8 cellular contexts compared by ENCODE assay signal in the genomic region with DNA sequence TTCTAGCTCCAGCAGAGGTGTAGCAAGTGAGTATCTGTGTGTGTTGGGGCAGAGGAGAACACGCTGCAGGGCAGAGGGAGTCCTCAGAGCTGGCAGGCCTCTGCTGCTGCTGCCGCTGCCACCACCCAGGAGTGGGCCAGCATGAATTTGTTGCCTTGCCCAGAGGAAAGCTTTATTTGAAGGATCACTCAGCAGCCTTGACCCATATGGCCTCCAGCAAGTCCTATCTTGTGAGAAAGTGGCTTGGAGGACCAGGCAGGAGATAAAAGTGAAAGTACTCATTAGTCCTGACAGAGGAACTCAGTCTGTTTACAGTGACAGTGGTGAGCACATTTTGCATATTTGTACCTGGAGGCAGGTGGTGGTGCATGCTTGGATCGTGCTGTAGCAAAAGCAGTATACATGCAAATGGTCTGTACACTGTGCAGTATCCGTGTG. TPM values are rescaled to one million over a fixed set of nuclear protein-coding genes. Genes with fewer than 3 reads are reported as not detected.
A peak's percentile ranks its signal among the peaks of the same experiment; 100 is the strongest.
DNase-seq lines count a peak whose midpoint lies in the region; ATAC-seq and TF ChIP-seq lines count a peak whose summit lies in the region.

No MANE protein-coding gene starts in this region.

- no peaks in the 10 kb centered on the region for H3K9me3 ChIP-seq in CD4-positive, alpha-beta T cell (ENCODE audit: control insufficient read depth, low read length)
- H3K9me3 ChIP-seq in SK-N-SH = no peaks in the 10 kb centered on the region

- H3K4me3 ChIP-seq in SK-N-SH (ENCODE audit: low read depth in 2 of 2, low read length in 1 of 2) = no peak overlapping the region

- peak overlapping the region; percentile 95 for H3K4me3 Mint-ChIP-seq in CD4-positive, alpha-beta T cell
- peak overlapping the region; percentile 88 for H3K4me3 Mint-ChIP-seq in activated naive CD8-positive, alpha-beta T cell treated with anti-CD3 and anti-CD28 coated beads for 36 hours

- H3K4me1 ChIP-seq in SK-N-SH (ENCODE audit: control insufficient read depth in 1 of 2, insufficient read depth in 2 of 2, low read depth in 1 of 2, low read length in 1 of 2) = peaks cover 0 to 47% of the 10 kb centered on the region in 2 experiments; a peak in 3 of 4 replicates

- TF ChIP-seq CTCF in CD4-positive, alpha-beta T cell (IDR thresholded peaks at IDR 0.05) = no peak
- TF ChIP-seq CTCF in SK-N-SH (IDR thresholded peaks at IDR 0.05) = no peak

- TF ChIP-seq EP300 in SK-N-SH (IDR thresholded peaks at IDR 0.05; ENCODE audit: borderline replicate concordance in 1 of 2, low read depth in 1 of 2, low read length in 1 of 2) = no peak

- H2AFZ ChIP-seq in SK-N-SH (ENCODE audit: low read depth) = no peak overlapping the region

- no peaks in the 10 kb centered on the region for H3K9me2 ChIP-seq in SK-N-SH

- no peaks in the 10 kb centered on the region for H3K27me3 ChIP-seq in CD4-positive, alpha-beta T cell (ENCODE audit: control insufficient read depth, insufficient read depth, low read length)
- no peaks in the 10 kb centered on the region for H3K27me3 ChIP-seq in SK-N-SH (ENCODE audit: insufficient read depth)

- peak; percentile 37 for ATAC-seq in CD4-positive, alpha-beta T cell (ENCODE audit: poor library complexity)
- ATAC-seq in GM19035 (IDR thresholded peaks at IDR 0.05; ENCODE audit: unreplicated experiment) (peak; percentile 43), HG03108 (IDR thresholded peaks at IDR 0.05; ENCODE audit: unreplicated experiment) (peak; percentile 42)

- no peaks in the 10 kb centered on the region for H4K20me1 ChIP-seq in SK-N-SH (ENCODE audit: insufficient read depth)

- H3K79me2 ChIP-seq in SK-N-SH (ENCODE audit: insufficient read depth) = peaks cover 10% of the 10 kb centered on the region; the same call in 1 of the 2 replicates

- H3K27ac ChIP-seq in CD4-positive, alpha-beta T cell (ENCODE audit: low read depth, low read length) = peak overlapping the region; percentile 68
- H3K27ac ChIP-seq in SK-N-SH (ENCODE audit: low read depth in 2 of 2, low read length in 1 of 2) = no peak overlapping the region

- no peak for DNase-seq in CD4-positive, alpha-beta T cell
- no peak for DNase-seq in activated naive CD8-positive, alpha-beta T cell treated with anti-CD3 and anti-CD28 coated beads for 36 hours
- DNase-seq in SK-N-SH (no peak), NCI-H2081 treated with DMSO at 0.1 percent for 48 hours (lab: John Stamatoyannopoulos, UW) (no peak), hippocampal formation (lab: John Stamatoyannopoulos, UW) (no peak), UCSD-AML1 (lab: John Stamatoyannopoulos, UW; ENCODE audit: unreplicated experiment) (no peak)

- no peak overlapping the region for H3K4me2 ChIP-seq in SK-N-SH

- H3K36me3 ChIP-seq in SK-N-SH (replicated peaks in 1 of 2; ENCODE audit: control insufficient read depth in 1 of 2, insufficient read depth in 2 of 2, low read length in 1 of 2) = no peaks in the 10 kb centered on the region

- CTCF ChIA-PET in CD4-positive, alpha-beta T cell (lab: Charles Lee) = interaction anchor here (1.4 kb wide), 1 partner anchor 147 kb away, joined by 4 read pairs; no protein-coding TSS in a partner anchor
- CTCF ChIA-PET in SK-N-SH (lab: Yijun Ruan, JAX) = interaction anchor here (1.9 to 2.6 kb wide), 2 partner anchors 140 to 184 kb away, joined by 8 to 20 read pairs; no protein-coding TSS in a partner anchor

- H3K9ac ChIP-seq in SK-N-SH = no peak overlapping the region

- no peak for TF ChIP-seq RAD21 in SK-N-SH (IDR thresholded peaks at IDR 0.05; ENCODE audit: low read length)

- H3K27ac Mint-ChIP-seq in CD4-positive, alpha-beta T cell = peak overlapping the region; percentile 83
- H3K27ac Mint-ChIP-seq in activated naive CD8-positive, alpha-beta T cell treated with anti-CD3 and anti-CD28 coated beads for 36 hours = peak overlapping the region; percentile 85

- peaks cover 18% of the 10 kb centered on the region for H3K36me3 Mint-ChIP-seq in CD4-positive, alpha-beta T cell (ENCODE audit: low read depth)
- peaks cover 15% of the 10 kb centered on the region for H3K36me3 Mint-ChIP-seq in activated naive CD8-positive, alpha-beta T cell treated with anti-CD3 and anti-CD28 coated beads for 36 hours

- H3F3A ChIP-seq in SK-N-SH (replicated peaks; ENCODE audit: insufficient read depth) = peaks cover 3% of the 10 kb centered on the region

- WGBS in SK-N-SH (ENCODE audit: low lambda C conversion rate) = 83% methylated on average over 2 of the region's 4 CpGs

- peaks cover 88% of the 10 kb centered on the region for H3K4me1 Mint-ChIP-seq in CD4-positive, alpha-beta T cell (ENCODE audit: low read depth)
- H3K4me1 Mint-ChIP-seq in activated naive CD8-positive, alpha-beta T cell treated with anti-CD3 and anti-CD28 coated beads for 36 hours = peaks cover 71% of the 10 kb centered on the region

- H3K27me3 Mint-ChIP-seq in CD4-positive, alpha-beta T cell = no peaks in the 10 kb centered on the region
- H3K27me3 Mint-ChIP-seq in activated naive CD8-positive, alpha-beta T cell treated with anti-CD3 and anti-CD28 coated beads for 36 hours = no peaks in the 10 kb centered on the region

- H3K9me3 Mint-ChIP-seq in CD4-positive, alpha-beta T cell = no peaks in the 10 kb centered on the region
- H3K9me3 Mint-ChIP-seq in activated naive CD8-positive, alpha-beta T cell treated with anti-CD3 and anti-CD28 coated beads for 36 hours = no peaks in the 10 kb centered on the region

- intact Hi-C loops in CD4-positive, alpha-beta T cell (cut with DNase I, micrococcal nuclease) = loop anchor here (5.0 to 10.0 kb wide), 4 partner anchors 45 to 253 kb away; a partner anchor contains a TSS

- POLR2A ChIA-PET in CD4-positive, alpha-beta T cell (lab: Charles Lee) = interaction anchor here (1.9 to 4.9 kb wide), 3 partner anchors 8 to 53 kb away, joined by 15 to 44 read pairs (median 26); no protein-coding TSS in a partner anchor
- POLR2A ChIA-PET in SK-N-SH (lab: Yijun Ruan, JAX) = no interaction called here

TF ChIP-seq in SK-N-SH, 30 proteins besides CTCF, POLR2A, EP300 and RAD21 (continues in another document):
- TF ChIP-seq, protein P1, sequence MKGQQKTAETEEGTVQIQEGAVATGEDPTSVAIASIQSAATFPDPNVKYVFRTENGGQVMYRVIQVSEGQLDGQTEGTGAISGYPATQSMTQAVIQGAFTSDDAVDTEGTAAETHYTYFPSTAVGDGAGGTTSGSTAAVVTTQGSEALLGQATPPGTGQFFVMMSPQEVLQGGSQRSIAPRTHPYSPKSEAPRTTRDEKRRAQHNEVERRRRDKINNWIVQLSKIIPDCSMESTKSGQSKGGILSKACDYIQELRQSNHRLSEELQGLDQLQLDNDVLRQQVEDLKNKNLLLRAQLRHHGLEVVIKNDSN (IDR thresholded peaks at IDR 0.05; ENCODE audit: borderline replicate concordance, low read depth) = no peak
- TF ChIP-seq EZH2phosphoT487 (IDR thresholded peaks at IDR 0.05; ENCODE audit: borderline replicate concordance, low read depth) (no peak), RCOR1 (IDR thresholded peaks at IDR 0.05; ENCODE audit: low read length) (no peak), POLR2AphosphoS5 (IDR thresholded peaks at IDR 0.05; ENCODE audit: low read depth, low read length) (no peak), NRF1 (IDR thresholded peaks at IDR 0.05; ENCODE audit: low read depth, low read length) (no peak), GATA2 (CRISPR knock-in tag; IDR thresholded peaks at IDR 0.05) (no peak), GABPA (IDR thresholded peaks at IDR 0.05; ENCODE audit: low read depth) (no peak), TEAD4 (IDR thresholded peaks at IDR 0.05; ENCODE audit: borderline replicate concordance, insufficient read depth) (no peak), TAF1 (IDR thresholded peaks at IDR 0.05; ENCODE audit: borderline replicate concordance, low read depth, low read length) (no peak), TCF12 (IDR thresholded peaks at IDR 0.05) (no peak), NFIC (IDR thresholded peaks at IDR 0.05; ENCODE audit: borderline replicate concordance) (no peak), ELF1 (IDR thresholded peaks at IDR 0.05) (no peak)
- TF ChIP-seq, protein P2, sequence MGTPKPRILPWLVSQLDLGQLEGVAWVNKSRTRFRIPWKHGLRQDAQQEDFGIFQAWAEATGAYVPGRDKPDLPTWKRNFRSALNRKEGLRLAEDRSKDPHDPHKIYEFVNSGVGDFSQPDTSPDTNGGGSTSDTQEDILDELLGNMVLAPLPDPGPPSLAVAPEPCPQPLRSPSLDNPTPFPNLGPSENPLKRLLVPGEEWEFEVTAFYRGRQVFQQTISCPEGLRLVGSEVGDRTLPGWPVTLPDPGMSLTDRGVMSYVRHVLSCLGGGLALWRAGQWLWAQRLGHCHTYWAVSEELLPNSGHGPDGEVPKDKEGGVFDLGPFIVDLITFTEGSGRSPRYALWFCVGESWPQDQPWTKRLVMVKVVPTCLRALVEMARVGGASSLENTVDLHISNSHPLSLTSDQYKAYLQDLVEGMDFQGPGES (IDR thresholded peaks at IDR 0.05; ENCODE audit: low read depth, low read length) = no peak
- TF ChIP-seq, protein P3, sequence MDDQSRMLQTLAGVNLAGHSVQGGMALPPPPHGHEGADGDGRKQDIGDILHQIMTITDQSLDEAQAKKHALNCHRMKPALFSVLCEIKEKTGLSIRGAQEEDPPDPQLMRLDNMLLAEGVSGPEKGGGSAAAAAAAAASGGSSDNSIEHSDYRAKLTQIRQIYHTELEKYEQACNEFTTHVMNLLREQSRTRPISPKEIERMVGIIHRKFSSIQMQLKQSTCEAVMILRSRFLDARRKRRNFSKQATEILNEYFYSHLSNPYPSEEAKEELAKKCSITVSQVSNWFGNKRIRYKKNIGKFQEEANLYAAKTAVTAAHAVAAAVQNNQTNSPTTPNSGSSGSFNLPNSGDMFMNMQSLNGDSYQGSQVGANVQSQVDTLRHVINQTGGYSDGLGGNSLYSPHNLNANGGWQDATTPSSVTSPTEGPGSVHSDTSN (IDR thresholded peaks at IDR 0.05) = no peak

RNA-seq across cellular contexts. Expression of a gene that starts 3.1 kb away (rescaled TPM):
- total RNA-seq in CD4-positive, alpha-beta T cell = 10 to 100 TPM; 21.9 to 23.2 TPM
- 10 to 100 TPM; 23.7 to 24.4 TPM for total RNA-seq in activated naive CD8-positive, alpha-beta T cell treated with anti-CD3 and anti-CD28 coated beads for 36 hours
- 7.6 and 10.5 TPM in 2 replicates for polyA plus RNA-seq in SK-N-SH (2012; rRNA removed)
- polyA plus RNA-seq in SK-N-SH (2012; cell fraction: cytosol; rRNA removed) = 5.1 and 5.4 TPM in 2 replicates
- 34.5 and 45.6 TPM in 2 replicates for polyA plus RNA-seq in SK-N-SH (2012; cell fraction: nucleus; rRNA removed)
